ENCODE assay signal across 21 cellular contexts in genomic region chr16:87044829-87045228, GRCh38.
DNase-seq lines count a peak whose midpoint lies in the region; FAIRE-seq and TF ChIP-seq lines count a peak whose summit lies in the region.
"Had no signal": no experiment of that assay in that cellular context is flagged by ENCODE, and none has a peak within 500 bp of the region (broad histone marks: within the 10 kb centered on the region; RNA-seq: fewer than 3 reads in every experiment).

No MANE protein-coding gene starts in this region.

- no peak overlapping the region for H3K9ac ChIP-seq in kidney (ENCODE audit: low read length in 2 of 2)
- H3K9ac ChIP-seq in neuronal stem cell (ENCODE audit: low read depth, low read length, poor library complexity), result no peak overlapping the region

- peaks cover 0 to 52% (median 0%) of the 10 kb centered on the region in 3 experiments for H3K27me3 ChIP-seq in neuronal stem cell (ENCODE audit: control insufficient read depth in 3 of 3, insufficient read depth in 3 of 3, low read depth in 1 of 3, low read length in 3 of 3)
- peaks cover 0 to 48% of the 10 kb centered on the region in 2 donors for H3K27me3 ChIP-seq in breast epithelium

- H2BK5ac ChIP-seq in neuronal stem cell (ENCODE audit: low read length), result no peak overlapping the region

- no peaks in the 10 kb centered on the region for H3K4me1 ChIP-seq in kidney (ENCODE audit: control insufficient read depth in 1 of 2, insufficient read depth in 1 of 2, low read depth in 1 of 2, low read length in 2 of 2)
- H3K4me1 ChIP-seq in neuronal stem cell (ENCODE audit: control insufficient read depth in 2 of 2, insufficient read depth in 1 of 2, low read depth in 1 of 2, low read length in 2 of 2), result peaks cover 0 to 10% of the 10 kb centered on the region in 2 donors
- no peaks in the 10 kb centered on the region for H3K4me1 ChIP-seq in breast epithelium
- H3K4me1 ChIP-seq: A549 had no signal

- no peak overlapping the region for H3K4me2 ChIP-seq in neuronal stem cell (ENCODE audit: insufficient read depth, low read length, poor library complexity, severe bottlenecking)
- H3K4me2 ChIP-seq: A549 had no signal

- H3K9me3 ChIP-seq in kidney (ENCODE audit: control insufficient read depth in 1 of 2, low read length in 2 of 2) (no peaks in the 10 kb centered on the region), neuronal stem cell (replicated peaks in 1 of 2; ENCODE audit: control insufficient read depth in 2 of 2, insufficient read depth in 1 of 2, low read depth in 1 of 2, low read length in 2 of 2) (no peaks in the 10 kb centered on the region), breast epithelium (no peaks in the 10 kb centered on the region)
- H3K9me3 ChIP-seq: A549 had no signal

- TF ChIP-seq POLR2A in breast epithelium (IDR thresholded peaks at IDR 0.05), result no peak

- peak overlapping the region; percentile 36 for H2AK5ac ChIP-seq in neuronal stem cell (ENCODE audit: low read depth, low read length)

- H4K8ac ChIP-seq in neuronal stem cell (ENCODE audit: low read depth, low read length), result no peak overlapping the region

- H3K14ac ChIP-seq in neuronal stem cell (ENCODE audit: low read length), result no peak overlapping the region

- TF ChIP-seq CTCF in kidney (IDR thresholded peaks at IDR 0.05; ENCODE audit: borderline replicate concordance, extremely low read depth, insufficient read depth) (no peak), breast epithelium (IDR thresholded peaks at IDR 0.05) (no peak)

- no peak overlapping the region for H3K23ac ChIP-seq in neuronal stem cell (ENCODE audit: low read depth, low read length, poor library complexity)

- FAIRE-seq in kidney (lab: Jason Lieb, UNC), result no peak
- FAIRE-seq: A549, GM12878, H1, HTR-8/SVneo had no signal

- H2BK15ac ChIP-seq in neuronal stem cell (ENCODE audit: low read length), result no peak overlapping the region

- peak; percentile 53 for DNase-seq in activated effector memory CD4-positive, alpha-beta T cell treated with anti-CD3 and anti-CD28 coated beads, Interleukin-2, amount 50 U/mL, for 16 hours
- no peak for DNase-seq in activated effector memory CD4-positive, alpha-beta T cell treated with Interleukin-2 at 50 U/mL for 16 hours
- DNase-seq in kidney, result peak; percentile 61
- DNase-seq in neuronal stem cell (ENCODE audit: low spot score), result no peak
- no peak for DNase-seq in hepatic stellate cell (ENCODE audit: low spot score)
- no peak for DNase-seq in NCI-H2107 treated with DMSO at 0.1 percent for 48 hours (lab: John Stamatoyannopoulos, UW; ENCODE audit: unreplicated experiment)
- DNase-seq in breast epithelium (ENCODE audit: low spot score in 2 of 2), result no peak
- DNase-seq: AML-193; CD8-positive, alpha-beta memory T cell; COR-L47; DMS 273 treated with DMSO at 0.1 percent for 48 hours; DMS53; DND-41; EL; H9; IMR-90 had no signal

- H2BK120ac ChIP-seq in neuronal stem cell (ENCODE audit: low read depth, low read length), result no peak overlapping the region

- WGBS in neuronal stem cell (ENCODE audit: extremely low coverage in 2 of 2, insufficient read length in 2 of 2, insufficient replicate concordance in 1 of 2), 2 donors, result no CpG with 5 or more reads among the region's 11 CpGs

- no peak overlapping the region for H2AFZ ChIP-seq in neuronal stem cell (ENCODE audit: low read length)

- no peaks in the 10 kb centered on the region for H3K79me1 ChIP-seq in neuronal stem cell (ENCODE audit: low read depth, low read length)

- peak overlapping the region; percentile 68 for H3K18ac ChIP-seq in neuronal stem cell (ENCODE audit: low read length)

- H3K36me3 ChIP-seq in kidney (ENCODE audit: control insufficient read depth in 1 of 2, insufficient read depth in 2 of 2, low read length in 2 of 2) (no peaks in the 10 kb centered on the region), neuronal stem cell (replicated peaks in 1 of 2; ENCODE audit: control insufficient read depth in 2 of 2, insufficient read depth in 2 of 2, low read length in 2 of 2) (no peaks in the 10 kb centered on the region), breast epithelium (no peaks in the 10 kb centered on the region)

- no peak overlapping the region for H3K4me3 ChIP-seq in kidney (ENCODE audit: low read length in 2 of 2)
- no peak overlapping the region for H3K4me3 ChIP-seq in neuronal stem cell (ENCODE audit: low read length in 2 of 2)
- no peak overlapping the region for H3K4me3 ChIP-seq in breast epithelium
- H3K4me3 ChIP-seq: A549, GM12878 had no signal

- no peak overlapping the region for H3K4ac ChIP-seq in neuronal stem cell (ENCODE audit: low read length)

- intact Hi-C loops in kidney (cut with DNase I) (no loop called here), breast epithelium (cut with DNase I; ENCODE audit: low total_unique reads) (no loop called here)

- no peak overlapping the region for H4K91ac ChIP-seq in neuronal stem cell (ENCODE audit: low read depth, low read length, poor library complexity)

- H3K27ac ChIP-seq in kidney (ENCODE audit: low read depth in 2 of 2, low read length in 2 of 2), result no peak overlapping the region
- H3K27ac ChIP-seq in neuronal stem cell (replicated peaks; ENCODE audit: low read length), result no peak overlapping the region
- no peak overlapping the region for H3K27ac ChIP-seq in breast epithelium
- H3K27ac ChIP-seq: 22Rv1, A549 had no signal

- H2BK12ac ChIP-seq in neuronal stem cell (ENCODE audit: low read length), result no peak overlapping the region

Comparison
In these comparisons a context has a peak if more than half of its experiments do, and no peak if none do; other contexts are left out.
1. DNase-seq: peak in activated effector memory CD4-positive, alpha-beta T cell treated with anti-CD3 and anti-CD28 coated beads, Interleukin-2, amount 50 U/mL, for 16 hours (single experiment) and kidney (single experiment); none in activated effector memory CD4-positive, alpha-beta T cell treated with Interleukin-2 at 50 U/mL for 16 hours (single experiment), neuronal stem cell (single experiment), hepatic stellate cell (single experiment), NCI-H2107 treated with DMSO at 0.1 percent for 48 hours (single experiment) and breast epithelium (0 of 2).